In the genomic region with DNA sequence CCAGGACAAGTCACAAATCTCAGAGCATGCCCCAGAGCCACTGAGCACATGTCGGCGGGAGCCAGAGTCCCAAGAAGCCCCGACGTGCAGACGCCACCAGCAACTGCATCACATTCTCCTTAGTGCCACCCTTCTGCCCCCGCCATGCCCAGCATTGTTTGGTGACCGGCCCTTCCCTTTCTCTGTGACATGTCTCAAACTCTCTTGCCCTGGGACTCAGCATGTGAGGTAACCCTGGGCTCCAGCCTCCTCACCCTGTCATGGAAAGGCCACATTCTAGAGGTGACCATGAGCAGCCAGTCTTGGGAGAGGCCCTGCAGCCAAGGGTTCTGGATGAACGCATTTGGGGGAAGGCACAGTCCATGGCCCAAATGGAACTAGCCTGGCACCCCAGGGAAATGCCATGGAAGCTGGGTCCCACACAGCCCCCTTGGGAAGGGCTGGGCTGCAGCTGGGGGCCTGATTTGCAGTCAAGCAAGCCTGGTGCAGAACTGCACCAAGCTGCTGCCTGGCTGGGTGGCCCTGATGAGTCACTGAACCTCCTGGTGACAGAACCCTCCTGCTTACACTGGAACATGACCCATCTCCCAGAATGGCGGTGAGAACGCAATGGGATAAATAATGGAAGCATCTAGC, we compare ENCODE assay signal across 9 cellular contexts.
DNase-seq lines count a peak whose midpoint lies in the region; ATAC-seq and TF ChIP-seq lines count a peak whose summit lies in the region.
"Had no signal": no experiment of that assay in that cellular context is flagged by ENCODE, and none has a peak within 500 bp of the region (broad histone marks: within the 10 kb centered on the region; RNA-seq: fewer than 3 reads in every experiment).

No MANE protein-coding gene starts in this region.

- ATAC-seq in activated T-helper 17 cell treated with anti-CD3 and anti-CD28 coated beads, Interleukin-2, amount 50 U/mL, for 72 hours (replicated peaks) = no peak
- ATAC-seq in omental fat pad (ENCODE audit: low FRiP score) (no peak), HG03378 (IDR thresholded peaks at IDR 0.05; ENCODE audit: unreplicated experiment) (no peak)

- TF ChIP-seq CTCF in omental fat pad (IDR thresholded peaks at IDR 0.05) (no peak), Caco-2 (IDR thresholded peaks at IDR 0.05; ENCODE audit: insufficient read depth in 1 of 2, low read depth in 1 of 2, low read length in 1 of 2, severe bottlenecking in 1 of 2, unreplicated experiment in 1 of 2) (no peak)

- DNase-seq in AG08396 (ENCODE audit: low spot score) (peak; percentile 28), Daoy (ENCODE audit: low read depth) (peak; percentile 58), mesenchymal stem cell (peak; percentile 50), omental fat pad (ENCODE audit: low spot score) (no peak), NCI-H1436 (lab: John Stamatoyannopoulos, UW) (no peak), Caco-2 (no peak)
- DNase-seq: NCI-H748 treated with DMSO at 0.1 percent for 48 hours had no signal

- no peak overlapping the region for H3K27ac ChIP-seq in mesenchymal stem cell (ENCODE audit: low read length, poor library complexity, severe bottlenecking)

- no peak overlapping the region for H3K14ac ChIP-seq in mesenchymal stem cell (ENCODE audit: low read length in 2 of 2)

- POLR2A ChIA-PET in Caco-2 (lab: Charles Lee) = no interaction called here

- no peak overlapping the region for H3K9ac ChIP-seq in mesenchymal stem cell (ENCODE audit: low read length)

- H3K36me3 ChIP-seq in mesenchymal stem cell (ENCODE audit: control insufficient read depth in 1 of 2, insufficient read depth in 2 of 2, low read depth in 1 of 2, low read length in 2 of 2) (peaks cover 38 to 40% of the 10 kb centered on the region in 2 experiments), Caco-2 (ENCODE audit: control insufficient read depth, insufficient read depth, low read length) (no peaks in the 10 kb centered on the region; the same call in 1 of the 2 replicates)

- H3K4me2 ChIP-seq in mesenchymal stem cell (ENCODE audit: low read length, poor library complexity, severe bottlenecking) = no peak overlapping the region

- intact Hi-C loops in Caco-2 (cut with micrococcal nuclease; ENCODE audit: unreplicated experiment) = no loop called here

- H3K27me3 ChIP-seq in mesenchymal stem cell (ENCODE audit: control insufficient read depth in 1 of 2, insufficient read depth in 1 of 2, low read length in 2 of 2) (no peaks in the 10 kb centered on the region), Caco-2 (replicated peaks; ENCODE audit: control insufficient read depth, insufficient read depth, low read length) (peaks cover 1% of the 10 kb centered on the region; the same call in 1 of the 2 replicates)

- no TSS peak for BruUV-seq in Caco-2 (replicated peaks; lab: Mats Ljungman, UMichigan)

- CTCF ChIA-PET in Caco-2 (lab: Charles Lee) = no interaction called here

- peaks cover 92% of the 10 kb centered on the region for H3K36me3 Mint-ChIP-seq in activated T-helper 17 cell treated with anti-CD3 and anti-CD28 coated beads, Interleukin-2, amount 50 U/mL, for 72 hours (ENCODE audit: low read depth)
- no peaks in the 10 kb centered on the region for H3K36me3 Mint-ChIP-seq in Caco-2 (ENCODE audit: insufficient read depth, unreplicated experiment)

- H3K4me3 Mint-ChIP-seq in activated T-helper 17 cell treated with anti-CD3 and anti-CD28 coated beads, Interleukin-2, amount 50 U/mL, for 72 hours = peak overlapping the region; percentile 84
- no peak overlapping the region for H3K4me3 Mint-ChIP-seq in Caco-2 (ENCODE audit: unreplicated experiment)

- H4K8ac ChIP-seq in mesenchymal stem cell (ENCODE audit: low read length) = no peak overlapping the region

- H3K4me1 ChIP-seq in mesenchymal stem cell (ENCODE audit: control insufficient read depth, insufficient read depth, low read depth, low read length) (peaks cover 41% of the 10 kb centered on the region), Caco-2 (no peaks in the 10 kb centered on the region)

- no peaks in the 10 kb centered on the region for H3K9me3 Mint-ChIP-seq in activated T-helper 17 cell treated with anti-CD3 and anti-CD28 coated beads, Interleukin-2, amount 50 U/mL, for 72 hours
- H3K9me3 Mint-ChIP-seq in Caco-2 (ENCODE audit: unreplicated experiment) = no peaks in the 10 kb centered on the region

- H3K27me3 Mint-ChIP-seq in activated T-helper 17 cell treated with anti-CD3 and anti-CD28 coated beads, Interleukin-2, amount 50 U/mL, for 72 hours = no peaks in the 10 kb centered on the region
- H3K27me3 Mint-ChIP-seq in Caco-2 (ENCODE audit: insufficient read depth, unreplicated experiment) = no peaks in the 10 kb centered on the region

- no peak overlapping the region for H2AK5ac ChIP-seq in mesenchymal stem cell (ENCODE audit: low read length, severe bottlenecking)

- no peak overlapping the region for H2BK15ac ChIP-seq in mesenchymal stem cell (ENCODE audit: low read depth, poor library complexity, severe bottlenecking)

- WGBS in mesenchymal stem cell = 96% methylated on average over 10 of the region's 10 CpGs

- H3K27ac Mint-ChIP-seq in activated T-helper 17 cell treated with anti-CD3 and anti-CD28 coated beads, Interleukin-2, amount 50 U/mL, for 72 hours = no peak overlapping the region
- H3K27ac Mint-ChIP-seq in Caco-2 (ENCODE audit: unreplicated experiment) = no peak overlapping the region

- no peak overlapping the region for H2AFZ ChIP-seq in mesenchymal stem cell (ENCODE audit: low read depth, low read length)

- H3K4me3 ChIP-seq in mesenchymal stem cell (ENCODE audit: insufficient read depth in 1 of 2, low read depth in 1 of 2, low read length in 2 of 2) (no peak overlapping the region), Caco-2 (ENCODE audit: low read depth, low read length) (no peak overlapping the region)

- H3K18ac ChIP-seq in mesenchymal stem cell (ENCODE audit: low read depth in 1 of 2, low read length in 2 of 2) = no peak overlapping the region

- no peak overlapping the region for H2BK5ac ChIP-seq in mesenchymal stem cell (ENCODE audit: low read depth, low read length, poor library complexity, severe bottlenecking)

- H3K23ac ChIP-seq in mesenchymal stem cell (ENCODE audit: low read length in 2 of 2) = no peak overlapping the region

- H2BK12ac ChIP-seq in mesenchymal stem cell (ENCODE audit: low read length in 2 of 2) = no peak overlapping the region

- no peaks in the 10 kb centered on the region for H3K9me3 ChIP-seq in mesenchymal stem cell (ENCODE audit: control insufficient read depth, low read length)
- no peaks in the 10 kb centered on the region for H3K9me3 ChIP-seq in Caco-2

- H3K4me1 Mint-ChIP-seq in activated T-helper 17 cell treated with anti-CD3 and anti-CD28 coated beads, Interleukin-2, amount 50 U/mL, for 72 hours = peaks cover 29% of the 10 kb centered on the region
- no peaks in the 10 kb centered on the region for H3K4me1 Mint-ChIP-seq in Caco-2 (ENCODE audit: low read depth, unreplicated experiment)

- no peak overlapping the region for H4K91ac ChIP-seq in mesenchymal stem cell (ENCODE audit: low read length)

- H2BK120ac ChIP-seq in mesenchymal stem cell (ENCODE audit: low read depth, low read length) = no peak overlapping the region

- peaks cover 5% of the 10 kb centered on the region for H3K79me1 ChIP-seq in mesenchymal stem cell (replicated peaks; ENCODE audit: low read length, poor library complexity, severe bottlenecking)

- no peak overlapping the region for H3K4ac ChIP-seq in mesenchymal stem cell (ENCODE audit: low read depth in 1 of 2, low read length in 2 of 2)

Comparison
In these comparisons a context has a peak if more than half of its experiments do, and no peak if none do; other contexts are left out.
1. DNase-seq: peak in AG08396 (single experiment), Daoy (single experiment) and mesenchymal stem cell (single experiment); none in omental fat pad (single experiment), NCI-H1436 (single experiment) and Caco-2 (0 of 2).